14 cellular contexts compared by ENCODE assay signal in the genomic region with DNA sequence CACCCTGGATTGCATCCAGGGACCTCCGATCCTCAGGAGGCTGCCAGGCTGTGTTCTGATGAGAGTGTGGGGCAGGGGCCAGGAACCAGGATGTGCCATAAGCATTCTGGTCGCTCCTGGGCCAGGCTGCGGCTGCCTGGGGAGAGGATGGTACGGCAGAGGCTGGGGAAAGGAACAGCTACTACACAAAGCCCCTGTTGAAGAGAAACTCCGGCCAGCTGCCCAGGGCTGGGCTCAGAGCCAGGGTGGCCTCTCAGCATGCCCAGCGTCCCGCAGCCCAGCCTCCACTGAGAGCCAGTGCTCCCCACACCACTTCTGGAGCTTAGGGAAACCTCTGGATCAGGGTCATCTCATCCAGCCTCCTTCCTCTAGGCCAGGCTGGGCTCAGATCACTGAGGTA. TPM values are rescaled to one million over a fixed set of nuclear protein-coding genes. Genes with fewer than 3 reads are reported as not detected.
DNase-seq lines count a peak whose midpoint lies in the region; ATAC-seq, FAIRE-seq and TF ChIP-seq lines count a peak whose summit lies in the region.
"Had no signal": no experiment of that assay in that cellular context is flagged by ENCODE, and none has a peak within 500 bp of the region (broad histone marks: within the 10 kb centered on the region; RNA-seq: fewer than 3 reads in every experiment).

No MANE protein-coding gene starts in this region.

- TF ChIP-seq CTCF in left lung (IDR thresholded peaks at IDR 0.05) = no peak

- DNase-seq in NCI-H2196 treated with DMSO at 0.1 percent for 48 hours (lab: John Stamatoyannopoulos, UW; ENCODE audit: unreplicated experiment) = peak; percentile 78
- DNase-seq in cerebellar cortex (ENCODE audit: low spot score) = peak; percentile 50
- DNase-seq in left lung = no peak
- DNase-seq in superior temporal gyrus (ENCODE audit: extremely low spot score) = peak; percentile 95
- no peak for DNase-seq in small intestine
- DNase-seq: activated B cell treated with CpG ODN at 0.5 μM for 24 hours, amniotic stem cell, glutamatergic neuron, mammary epithelial cell, MM.1S, NCI-H524 had no signal

- no peaks in the 10 kb centered on the region for H3K36me3 ChIP-seq in left lung
- H3K36me3 ChIP-seq in small intestine (ENCODE audit: control insufficient read depth in 2 of 2, insufficient read depth in 2 of 2, low read length in 2 of 2) = no peaks in the 10 kb centered on the region
- H3K36me3 ChIP-seq: prostate gland had no signal

- FAIRE-seq in small intestine (lab: Jason Lieb, UNC) = no peak

- 52 to 62% (median 54%) methylated on average over 7 of the region's 7 CpGs for WGBS in small intestine, 3 donors

- H3K4me3 ChIP-seq in left lung = no peak overlapping the region
- H3K4me3 ChIP-seq in small intestine (ENCODE audit: low read depth in 1 of 2, low read length in 2 of 2) = no peak overlapping the region
- H3K4me3 ChIP-seq: prostate gland had no signal

- H3K4me1 ChIP-seq in left lung (no peaks in the 10 kb centered on the region), small intestine (ENCODE audit: control insufficient read depth in 2 of 2, insufficient read depth in 1 of 2, low read depth in 1 of 2, low read length in 1 of 2) (peaks cover 0 to 3% of the 10 kb centered on the region in 2 donors)
- H3K4me1 ChIP-seq: prostate gland had no signal

- no peaks in the 10 kb centered on the region for H3K9me3 ChIP-seq in left lung
- H3K9me3 ChIP-seq in small intestine (ENCODE audit: control insufficient read depth, low read depth) = no peaks in the 10 kb centered on the region
- H3K9me3 ChIP-seq: prostate gland had no signal

- intact Hi-C loops in left lung (cut with DNase I) = no loop called here

- ATAC-seq in left lung (peak; percentile 33), GM21576 (IDR thresholded peaks at IDR 0.05; ENCODE audit: unreplicated experiment) (no peak), GM18870 (IDR thresholded peaks at IDR 0.05; ENCODE audit: unreplicated experiment) (no peak)

- no peaks in the 10 kb centered on the region for H3K27me3 ChIP-seq in left lung
- H3K27me3 ChIP-seq in small intestine (ENCODE audit: control insufficient read depth in 2 of 2, insufficient read depth in 2 of 2, low read length in 2 of 2) = no peaks in the 10 kb centered on the region

- H3K27ac ChIP-seq in left lung (no peak overlapping the region), small intestine (ENCODE audit: low read depth in 1 of 2, low read length in 1 of 2) (no peak overlapping the region)
- H3K27ac ChIP-seq: prostate gland had no signal

RNA-seq across cellular contexts. Expression of gene OCSTAMP, which starts 21.7 kb away (rescaled TPM):
- not detected for total RNA-seq in left lung
- under 1 TPM in 1 of 3 donors, not detected in 2; 0.01 TPM for polyA plus RNA-seq in small intestine
- total RNA-seq: activated B cell treated with CpG ODN at 0.5 μM for 24 hours, mammary epithelial cell, prostate gland had no signal
- polyA plus RNA-seq: mammary epithelial cell had no signal

RNA-seq across cellular contexts. Expression of gene ZNF334, which starts 58.8 kb away (rescaled TPM):
- 1 to 10 TPM; 4.3 to 6.2 TPM for total RNA-seq in left lung
- 1 to 10 TPM in 1 of 3 donors, under 1 TPM in 2; 0.54 to 2.5 (median 0.89) TPM for polyA plus RNA-seq in small intestine

Comparison
In these comparisons a context has a peak if more than half of its experiments do, and no peak if none do; other contexts are left out.
1. DNase-seq: peak in NCI-H2196 treated with DMSO at 0.1 percent for 48 hours (single experiment), cerebellar cortex (single experiment) and superior temporal gyrus (single experiment); none in left lung (0 of 2) and small intestine (single experiment).